Comparison of ENCODE assay signal across 21 cellular contexts in the genomic region with DNA sequence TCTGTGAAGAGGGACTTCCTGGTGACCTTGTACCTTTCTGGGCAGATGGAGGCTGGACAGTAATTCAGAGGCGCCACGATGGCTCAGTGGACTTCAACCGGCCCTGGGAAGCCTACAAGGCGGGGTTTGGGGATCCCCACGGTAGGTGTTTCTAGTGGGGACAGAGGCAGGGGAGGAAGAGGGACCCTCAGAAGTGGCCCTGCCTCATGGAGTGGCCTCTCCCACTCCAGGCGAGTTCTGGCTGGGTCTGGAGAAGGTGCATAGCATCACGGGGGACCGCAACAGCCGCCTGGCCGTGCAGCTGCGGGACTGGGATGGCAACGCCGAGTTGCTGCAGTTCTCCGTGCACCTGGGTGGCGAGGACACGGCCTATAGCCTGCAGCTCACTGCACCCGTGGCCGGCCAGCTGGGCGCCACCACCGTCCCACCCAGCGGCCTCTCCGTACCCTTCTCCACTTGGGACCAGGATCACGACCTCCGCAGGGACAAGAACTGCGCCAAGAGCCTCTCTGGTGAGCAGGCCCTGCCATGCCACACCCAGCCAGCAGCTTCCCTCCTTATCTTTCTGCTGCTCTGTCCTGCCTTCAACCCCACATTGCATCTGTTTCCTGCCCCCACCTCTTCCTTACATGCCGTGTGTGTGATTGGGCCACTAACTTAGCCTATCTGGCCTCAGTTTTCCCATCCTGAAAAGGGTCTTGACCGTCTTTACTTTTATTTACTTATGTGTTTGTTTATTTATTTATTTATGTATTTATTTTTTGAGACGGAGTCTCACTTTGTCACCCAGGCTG. TPM values are rescaled to one million over a fixed set of nuclear protein-coding genes. Genes with fewer than 3 reads are reported as not detected.
DNase-seq lines count a peak whose midpoint lies in the region; FAIRE-seq and TF ChIP-seq lines count a peak whose summit lies in the region.
"Had no signal": no experiment of that assay in that cellular context is flagged by ENCODE, and none has a peak within 500 bp of the region (broad histone marks: within the 10 kb centered on the region; RNA-seq: fewer than 3 reads in every experiment).

No MANE protein-coding gene starts in this region.

- CTCF ChIA-PET in mammary epithelial cell (lab: Charles Lee; ENCODE audit: low non-redundant PET): no interaction called here

- no peaks in the 10 kb centered on the region for H3K27me3 Mint-ChIP-seq in astrocyte (ENCODE audit: low read depth, unreplicated experiment)

- H4K20me1 ChIP-seq in mammary epithelial cell (ENCODE audit: insufficient read depth, low read length): peaks cover 5% of the 10 kb centered on the region
- peaks cover 15% of the 10 kb centered on the region for H4K20me1 ChIP-seq in astrocyte (ENCODE audit: insufficient read depth, low read length)

- dilution Hi-C loops in mammary epithelial cell (cut with HindIII; ENCODE audit: low sequenced_read_pairs): loop anchor here (5.0 kb wide), 1 partner anchor 86 kb away; no protein-coding TSS in a partner anchor

- H3K9me3 Mint-ChIP-seq in astrocyte (ENCODE audit: unreplicated experiment): peaks cover 2% of the 10 kb centered on the region
- H3K9me3 Mint-ChIP-seq: natural killer cell treated with Interleukin-12 subunit alpha and Interleukin-12 subunit beta and Interleukin-15 and Interleukin-18, amount 100 ng/mL, for 72 hours had no signal

- no peak for TF ChIP-seq POLR2A in breast epithelium (IDR thresholded peaks at IDR 0.05)

- in situ Hi-C loops in mammary epithelial cell (cut with MboI; ENCODE audit: low sequenced_read_pairs in 2 of 2): no loop called here
- in situ Hi-C loops in brain microvascular endothelial cell (cut with HindIII; ENCODE audit: low pct_ligation_motif_present, low sequenced_read_pairs): no loop called here

- peaks cover 30% of the 10 kb centered on the region for H3K36me3 Mint-ChIP-seq in astrocyte (ENCODE audit: low read depth, unreplicated experiment)
- H3K36me3 Mint-ChIP-seq: CD4-positive, CD25-positive, alpha-beta regulatory T cell; natural killer cell treated with Interleukin-12 subunit alpha and Interleukin-12 subunit beta and Interleukin-15 and Interleukin-18, amount 100 ng/mL, for 72 hours had no signal

- peak overlapping the region; percentile 18 to 84 for H3K27ac ChIP-seq in breast epithelium
- no peak overlapping the region for H3K27ac ChIP-seq in mammary epithelial cell (ENCODE audit: insufficient read depth, low read depth, low read length)
- no peak overlapping the region for H3K27ac ChIP-seq in astrocyte (ENCODE audit: low read depth, low read length)
- H3K27ac ChIP-seq in liver (ENCODE audit: low read depth in 1 of 2, low read length in 2 of 2): peak overlapping the region; percentile 34 to 63
- H3K27ac ChIP-seq in subcutaneous abdominal adipose tissue (ENCODE audit: low read depth, low read length): peak overlapping the region; percentile 51
- no peak overlapping the region for H3K27ac ChIP-seq in brain microvascular endothelial cell

- no peaks in the 10 kb centered on the region for H3K36me3 ChIP-seq in breast epithelium
- H3K36me3 ChIP-seq in mammary epithelial cell (ENCODE audit: insufficient read depth, low read length): peaks cover 26% of the 10 kb centered on the region
- no peaks in the 10 kb centered on the region for H3K36me3 ChIP-seq in astrocyte (ENCODE audit: insufficient read depth, low read length)
- H3K36me3 ChIP-seq in liver (ENCODE audit: control insufficient read depth in 4 of 4, insufficient read depth in 3 of 4, low read depth in 1 of 4, low read length in 3 of 4): peaks cover 5 to 12% (median 8%) of the 10 kb centered on the region in 4 donors
- H3K36me3 ChIP-seq in subcutaneous abdominal adipose tissue (ENCODE audit: control insufficient read depth in 5 of 5, insufficient read depth in 5 of 5, low read length in 5 of 5): peaks cover 0 to 48% (median 42%) of the 10 kb centered on the region in 5 donors
- peaks cover 64% of the 10 kb centered on the region for H3K36me3 ChIP-seq in brain microvascular endothelial cell (replicated peaks)

- H3K9ac ChIP-seq in mammary epithelial cell (ENCODE audit: insufficient read depth, low read length) (no peak overlapping the region), astrocyte (ENCODE audit: low read length) (no peak overlapping the region), liver (ENCODE audit: low read depth in 1 of 2, low read length in 2 of 2) (no peak overlapping the region), subcutaneous abdominal adipose tissue (ENCODE audit: low read length in 5 of 5) (peak overlapping the region in 2 of 5 donors; percentile 1 to 39)

- WGBS in mammary epithelial cell (ENCODE audit: low coverage, missing lambda C conversion rate): 96% methylated on average over 12 of the region's 28 CpGs
- 71% methylated on average over 28 of the region's 28 CpGs for WGBS in liver

- intact Hi-C loops in breast epithelium (cut with DNase I; ENCODE audit: low total_unique reads) (no loop called here), mammary epithelial cell (cut with micrococcal nuclease) (no loop called here)

- no TSS peak for BruUV-seq in mammary epithelial cell (replicated peaks; lab: Mats Ljungman, UMichigan)

- FAIRE-seq in astrocyte (lab: Jason Lieb, UNC): no peak
- FAIRE-seq: frontal cortex had no signal

- H3K4me1 Mint-ChIP-seq in astrocyte (ENCODE audit: low read depth, unreplicated experiment): peaks cover 15% of the 10 kb centered on the region

- H3K4me3 ChIP-seq in breast epithelium: peak overlapping the region in 2 of 3 donors; percentile 15 to 47
- H3K4me3 ChIP-seq in mammary epithelial cell (replicated peaks in 1 of 3; ENCODE audit: insufficient read depth in 1 of 3, low read depth in 2 of 3, low read length in 3 of 3): no peak overlapping the region
- H3K4me3 ChIP-seq in astrocyte (ENCODE audit: insufficient read depth, low read depth, low read length): no peak overlapping the region
- no peak overlapping the region for H3K4me3 ChIP-seq in liver (ENCODE audit: low read depth in 1 of 3, low read length in 3 of 3)
- H3K4me3 ChIP-seq in subcutaneous abdominal adipose tissue (ENCODE audit: low read depth in 1 of 5, low read length in 5 of 5): peak overlapping the region; percentile 7 to 56 (median 24)
- no peak overlapping the region for H3K4me3 ChIP-seq in brain microvascular endothelial cell (ENCODE audit: low read depth, low read length)
- H3K4me3 ChIP-seq: MG63 had no signal

- no peak overlapping the region for H3K4me3 Mint-ChIP-seq in astrocyte (ENCODE audit: unreplicated experiment)
- H3K4me3 Mint-ChIP-seq: CD4-positive, CD25-positive, alpha-beta regulatory T cell; natural killer cell treated with Interleukin-12 subunit alpha and Interleukin-12 subunit beta and Interleukin-15 and Interleukin-18, amount 100 ng/mL, for 72 hours had no signal

- H3K79me2 ChIP-seq in mammary epithelial cell (ENCODE audit: insufficient read depth, low read length) (peaks cover 23% of the 10 kb centered on the region), astrocyte (ENCODE audit: insufficient read depth, low read length) (no peaks in the 10 kb centered on the region)

- H3K4me1 ChIP-seq in breast epithelium: peaks cover 10 to 12% of the 10 kb centered on the region in 2 donors
- peaks cover 12% of the 10 kb centered on the region for H3K4me1 ChIP-seq in mammary epithelial cell (ENCODE audit: insufficient read depth, low read length)
- peaks cover 9% of the 10 kb centered on the region for H3K4me1 ChIP-seq in astrocyte (ENCODE audit: insufficient read depth, low read length)
- peaks cover 19 to 55% (median 36%) of the 10 kb centered on the region in 4 donors for H3K4me1 ChIP-seq in liver (ENCODE audit: control insufficient read depth in 4 of 4, insufficient read depth in 4 of 4, low read length in 3 of 4)
- H3K4me1 ChIP-seq in subcutaneous abdominal adipose tissue (ENCODE audit: control insufficient read depth in 5 of 5, insufficient read depth in 5 of 5, low read length in 5 of 5): peaks cover 20 to 70% (median 58%) of the 10 kb centered on the region in 5 donors

- peak overlapping the region; percentile 34 for H3K27ac Mint-ChIP-seq in astrocyte (ENCODE audit: unreplicated experiment)
- H3K27ac Mint-ChIP-seq: natural killer cell treated with Interleukin-12 subunit alpha and Interleukin-12 subunit beta and Interleukin-15 and Interleukin-18, amount 100 ng/mL, for 72 hours had no signal

- no peak overlapping the region for H2AFZ ChIP-seq in mammary epithelial cell (ENCODE audit: low read depth, low read length)
- H2AFZ ChIP-seq in astrocyte (ENCODE audit: low read depth, low read length): no peak overlapping the region

- TF ChIP-seq CTCF in breast epithelium (IDR thresholded peaks at IDR 0.05) (no peak), mammary epithelial cell (conservative IDR thresholded peaks at IDR 0.05 in 1 of 2, IDR thresholded peaks at IDR 0.05 in 1 of 2; ENCODE audit: extremely low read depth in 1 of 2, insufficient read depth in 1 of 2, low read depth in 1 of 2, low read length in 2 of 2) (no peak), astrocyte (IDR thresholded peaks at IDR 0.05; ENCODE audit: insufficient read depth, low read depth, low read length) (no peak), liver (IDR thresholded peaks at IDR 0.05; ENCODE audit: low read depth, low read length, missing input control) (no peak), brain microvascular endothelial cell (IDR thresholded peaks at IDR 0.05; ENCODE audit: low read depth, low read length, missing control alignments) (no peak)

- no peak for TF ChIP-seq RAD21 in liver (IDR thresholded peaks at IDR 0.05)

- H3K4me2 ChIP-seq in mammary epithelial cell (ENCODE audit: insufficient read depth, low read depth, low read length) (no peak overlapping the region), astrocyte (ENCODE audit: low read length) (no peak overlapping the region)

- no peaks in the 10 kb centered on the region for H3K9me3 ChIP-seq in breast epithelium
- no peaks in the 10 kb centered on the region for H3K9me3 ChIP-seq in mammary epithelial cell (replicated peaks; ENCODE audit: insufficient read depth, low read length)
- no peaks in the 10 kb centered on the region for H3K9me3 ChIP-seq in astrocyte (ENCODE audit: insufficient read depth, low read depth, low read length)
- no peaks in the 10 kb centered on the region for H3K9me3 ChIP-seq in liver (ENCODE audit: control insufficient read depth in 4 of 4, low read length in 3 of 4)
- H3K9me3 ChIP-seq in subcutaneous abdominal adipose tissue (ENCODE audit: control insufficient read depth in 5 of 5, low read length in 5 of 5): no peaks in the 10 kb centered on the region
- H3K9me3 ChIP-seq: MG63 had no signal

- DNase-seq in breast epithelium (ENCODE audit: low spot score in 2 of 2): no peak
- no peak for DNase-seq in mammary epithelial cell
- no peak for DNase-seq in astrocyte (ENCODE audit: low read depth)
- no peak for DNase-seq in brain microvascular endothelial cell
- no peak for DNase-seq in NCI-H2029 (lab: John Stamatoyannopoulos, UW)
- DNase-seq in iPS-NIHi7 (ENCODE audit: extremely low spot score): no peak
- DNase-seq: ACHN; activated CD8-positive, alpha-beta memory T cell treated with anti-CD3 and anti-CD28 coated beads for 24 hours; activated gamma-delta T cell treated with Interleukin-2 at 50 U/mL for 16 hours; CD4-positive, CD25-positive, alpha-beta regulatory T cell; EL; GOT3; NCI-H1930; NCI-H524 treated with DMSO at 0.1 percent for 48 hours; stimulated activated CD4-positive, alpha-beta T cell treated with anti-CD3 and anti-CD28 coated beads, Interleukin-4, amount 100 ng/mL, for 1 hour had no signal

- H3K27me3 ChIP-seq in breast epithelium (no peaks in the 10 kb centered on the region), mammary epithelial cell (ENCODE audit: insufficient read depth, low read length) (no peaks in the 10 kb centered on the region), astrocyte (ENCODE audit: insufficient read depth, low read length) (peaks cover 5% of the 10 kb centered on the region), liver (ENCODE audit: control insufficient read depth in 4 of 4, insufficient read depth in 4 of 4, low read length in 3 of 4) (no peaks in the 10 kb centered on the region), subcutaneous abdominal adipose tissue (ENCODE audit: control insufficient read depth in 5 of 5, insufficient read depth in 4 of 5, low read length in 5 of 5) (no peaks in the 10 kb centered on the region), brain microvascular endothelial cell (replicated peaks) (no peaks in the 10 kb centered on the region)
- H3K27me3 ChIP-seq: MG63 had no signal

RNA-seq across cellular contexts. Expression of gene ANGPTL4, which starts 7.3 kb away (rescaled TPM):
- total RNA-seq in breast epithelium: 100 to 1,000 TPM in 2 of 3 donors, 10 to 100 TPM in 1; 90.9 to 186 (median 118) TPM
- total RNA-seq in mammary epithelial cell: 100 to 1,000 TPM in 1 of 2 donors, 10 to 100 TPM in 1; 75.8 to 294 TPM
- 551 TPM for polyA plus RNA-seq in mammary epithelial cell
- 208 TPM for polyA minus RNA-seq in mammary epithelial cell
- 110 and 115 TPM in 2 replicates for total RNA-seq in astrocyte
- 100 to 1,000 TPM in 1 of 2 donors, under 1 TPM in 1; 0.65 to 144 TPM for total RNA-seq in liver
- 100 to 1,000 TPM in 1 of 2 donors, 10 to 100 TPM in 1; 25.2 to 118 TPM for polyA plus RNA-seq in liver
- total RNA-seq: CD4-positive, CD25-positive, alpha-beta regulatory T cell; HT1080 had no signal
- polyA plus RNA-seq: CD4-positive, CD25-positive, alpha-beta regulatory T cell had no signal

RNA-seq across cellular contexts. Expression of gene RAB11B, which starts 19.0 kb away (rescaled TPM):
- total RNA-seq in breast epithelium (10 to 100 TPM; 39.5 to 57.7 (median 41.3) TPM), mammary epithelial cell (10 to 100 TPM; 24.0 to 88.3 TPM), astrocyte (85.2 and 89.1 TPM in 2 replicates), liver (10 to 100 TPM; 31.9 to 91.2 TPM)
- polyA plus RNA-seq in mammary epithelial cell (47.7 TPM), liver (10 to 100 TPM; 27.3 to 58.1 TPM)
- 14.4 TPM for polyA minus RNA-seq in mammary epithelial cell

RNA-seq across cellular contexts. Expression of gene KANK3, which starts 28.1 kb away (rescaled TPM):
- 10 to 100 TPM in 1 of 3 donors, 1 to 10 TPM in 2; 5.6 to 26.2 (median 7.8) TPM for total RNA-seq in breast epithelium
- 1 to 10 TPM in 1 of 2 donors, under 1 TPM in 1; 0.33 to 5.3 TPM for total RNA-seq in mammary epithelial cell
- 1.9 TPM for polyA plus RNA-seq in mammary epithelial cell
- polyA minus RNA-seq in mammary epithelial cell: 3.5 TPM
- total RNA-seq in astrocyte: 0.94 and 2.9 TPM in 2 replicates
- total RNA-seq in liver: 1 to 10 TPM; 3.3 to 4.5 TPM
- polyA plus RNA-seq in liver: 1 to 10 TPM in 1 of 2 donors, under 1 TPM in 1; 0.44 to 3.6 TPM
- total RNA-seq: HT1080 had no signal

RNA-seq across cellular contexts. Expression of gene MARCHF2, which starts 41.9 kb away (rescaled TPM):
- total RNA-seq in breast epithelium (100 to 1,000 TPM; 126 to 224 (median 132) TPM), mammary epithelial cell (10 to 100 TPM; 21.9 to 48.3 TPM), astrocyte (29.0 and 30.9 TPM in 2 replicates), liver (10 to 100 TPM; 78.6 to 89.5 TPM)
- polyA plus RNA-seq in mammary epithelial cell (22.4 TPM), liver (10 to 100 TPM; 21.6 to 39.1 TPM)
- 33.3 TPM for polyA minus RNA-seq in mammary epithelial cell

RNA-seq across cellular contexts. Expression of gene RPS28, which starts 49.9 kb away (rescaled TPM):
- total RNA-seq in breast epithelium (1,000 to 10,000 TPM in 1 of 3 donors, 100 to 1,000 TPM in 2; 676 to 1,337 (median 789) TPM), mammary epithelial cell (1,000 to 10,000 TPM in 1 of 2 donors, 100 to 1,000 TPM in 1; 151 to 1,577 TPM), astrocyte (1,111 and 1,198 TPM in 2 replicates), liver (100 to 1,000 TPM in 1 of 2 donors, 10 to 100 TPM in 1; 74.7 to 205 TPM)
- polyA plus RNA-seq in mammary epithelial cell (681 TPM), liver (100 to 1,000 TPM; 324 to 467 TPM)
- polyA minus RNA-seq in mammary epithelial cell: 419 TPM

Comparison
In these comparisons a context has a peak if more than half of its experiments do, and no peak if none do; other contexts are left out.
1. H3K27ac ChIP-seq: peak in breast epithelium (2 of 2), liver (2 of 2) and subcutaneous abdominal adipose tissue (single experiment); none in mammary epithelial cell (single experiment), astrocyte (single experiment) and brain microvascular endothelial cell (single experiment).
2. H3K4me3 ChIP-seq: peak in breast epithelium (2 of 3) and subcutaneous abdominal adipose tissue (5 of 5); none in mammary epithelial cell (0 of 3), astrocyte (single experiment), liver (0 of 3) and brain microvascular endothelial cell (single experiment).